In genomic region chr21:45353200-45353599, GRCh38 we compare ENCODE assay signal across 2 cellular contexts.
TF ChIP-seq lines count a peak whose summit lies in the region.

No MANE protein-coding gene starts in this region.

TF ChIP-seq in SK-N-SH, 30 proteins besides CTCF, POLR2A, EP300 and RAD21 (continued from another document):
- TF ChIP-seq REST (IDR thresholded peaks at IDR 0.05; ENCODE audit: low read depth, low read length) = no peak
- no peak for TF ChIP-seq RFX5 (IDR thresholded peaks at IDR 0.05; ENCODE audit: low read length)

TF ChIP-seq in SK-N-SH treated with all-trans-retinoic acid at 6 μM for 48 hours, 23 proteins besides CTCF, POLR2A, EP300 and RAD21 (continued from another document):
- TF ChIP-seq RARB (CRISPR knock-in tag; IDR thresholded peaks at IDR 0.05) (no peak), GLIS3 (CRISPR knock-in tag; IDR thresholded peaks at IDR 0.05) (no peak), ESRRG (CRISPR knock-in tag; IDR thresholded peaks at IDR 0.05) (no peak), PATZ1 (CRISPR knock-in tag; IDR thresholded peaks at IDR 0.05; ENCODE audit: borderline replicate concordance) (no peak), ARNTL (CRISPR knock-in tag; IDR thresholded peaks at IDR 0.05; ENCODE audit: borderline replicate concordance, low read depth) (no peak), TSHZ2 (CRISPR knock-in tag; IDR thresholded peaks at IDR 0.05) (no peak), OSR1 (CRISPR knock-in tag; IDR thresholded peaks at IDR 0.05) (no peak), TOX (CRISPR knock-in tag; IDR thresholded peaks at IDR 0.05; ENCODE audit: borderline replicate concordance) (no peak), ISL1 (CRISPR knock-in tag; IDR thresholded peaks at IDR 0.05) (no peak), ZNF565 (CRISPR knock-in tag; conservative IDR thresholded peaks at IDR 0.05; ENCODE audit: low read depth) (no peak)
